20 cellular contexts compared by ENCODE assay signal in genomic region chr1:218472885-218473284, GRCh38.
DNase-seq lines count a peak whose midpoint lies in the region; ATAC-seq, FAIRE-seq and TF ChIP-seq lines count a peak whose summit lies in the region.
"Had no signal": no experiment of that assay in that cellular context is flagged by ENCODE, and none has a peak within 500 bp of the region (broad histone marks: within the 10 kb centered on the region; RNA-seq: fewer than 3 reads in every experiment).

No MANE protein-coding gene starts in this region.

- no peak overlapping the region for H4K12ac ChIP-seq in trophoblast cell (ENCODE audit: low read depth, low read length)

- H3K4me2 ChIP-seq in astrocyte (ENCODE audit: low read length): no peak overlapping the region
- H3K4me2 ChIP-seq in trophoblast cell (ENCODE audit: low read length): no peak overlapping the region
- H3K4me2 ChIP-seq: SK-N-SH had no signal

- peak overlapping the region; percentile 47 for H2AK5ac ChIP-seq in trophoblast cell (ENCODE audit: low read length)

- peak overlapping the region; percentile 65 for H2BK12ac ChIP-seq in trophoblast cell (ENCODE audit: low read length)

- H3K9me3 ChIP-seq in Caco-2 (no peaks in the 10 kb centered on the region), astrocyte (ENCODE audit: insufficient read depth, low read depth, low read length) (no peaks in the 10 kb centered on the region), trophoblast cell (ENCODE audit: insufficient read depth, low read depth, low read length) (no peaks in the 10 kb centered on the region)
- H3K9me3 ChIP-seq: ascending aorta, SK-N-SH, tibial artery had no signal

- H3K4me3 Mint-ChIP-seq in Caco-2 (ENCODE audit: unreplicated experiment) (no peak overlapping the region), astrocyte (ENCODE audit: unreplicated experiment) (no peak overlapping the region)
- H3K4me3 Mint-ChIP-seq: activated naive CD4-positive, alpha-beta T cell treated with anti-CD3 and anti-CD28 coated beads, Interleukin-2, amount 10 ng/mL, durations not matched to agents 7 days and 5 days; activated T-cell treated with anti-CD3 and anti-CD28 coated beads, Interleukin-2, amount 50 U/mL, for 72 hours; natural killer cell treated with Interleukin-12 subunit alpha and Interleukin-12 subunit beta and Interleukin-15 and Interleukin-18, amount 100 ng/mL, for 72 hours; T-helper 2 cell treated with Interferon-gamma antibody and Interleukin-4, amounts not matched to agents 5 μg/mL and 100 μg/mL, for 36 hours had no signal

- H3K79me2 ChIP-seq in astrocyte (ENCODE audit: insufficient read depth, low read length): no peaks in the 10 kb centered on the region
- no peaks in the 10 kb centered on the region for H3K79me2 ChIP-seq in trophoblast cell (ENCODE audit: control insufficient read depth, insufficient read depth, low read length, poor library complexity)

- H3K9ac ChIP-seq in astrocyte (ENCODE audit: low read length) (no peak overlapping the region), trophoblast cell (ENCODE audit: low read length) (no peak overlapping the region)
- H3K9ac ChIP-seq: SK-N-SH had no signal

- H3K4ac ChIP-seq in trophoblast cell (ENCODE audit: low read depth, low read length): peak overlapping the region; percentile 52

- H3K4me3 ChIP-seq in Caco-2 (ENCODE audit: low read depth, low read length) (no peak overlapping the region), astrocyte (ENCODE audit: insufficient read depth, low read depth, low read length) (no peak overlapping the region), trophoblast cell (ENCODE audit: low read depth, low read length) (no peak overlapping the region)
- H3K4me3 ChIP-seq: ascending aorta, K562, tibial artery had no signal

- H2BK5ac ChIP-seq in trophoblast cell (ENCODE audit: low read depth, low read length, poor library complexity): no peak overlapping the region

- intact Hi-C loops in Caco-2 (cut with micrococcal nuclease; ENCODE audit: unreplicated experiment): no loop called here

- H2AFZ ChIP-seq in astrocyte (ENCODE audit: low read depth, low read length) (no peak overlapping the region), trophoblast cell (ENCODE audit: insufficient read depth, low read length, poor library complexity) (no peak overlapping the region)

- H3K23ac ChIP-seq in trophoblast cell (ENCODE audit: low read length): no peak overlapping the region

- CTCF ChIA-PET in Caco-2 (lab: Charles Lee): no interaction called here

- H3K27me3 Mint-ChIP-seq in Caco-2 (ENCODE audit: insufficient read depth, unreplicated experiment) (no peaks in the 10 kb centered on the region), astrocyte (ENCODE audit: low read depth, unreplicated experiment) (no peaks in the 10 kb centered on the region)
- H3K27me3 Mint-ChIP-seq: activated naive CD4-positive, alpha-beta T cell treated with anti-CD3 and anti-CD28 coated beads, Interleukin-2, amount 10 ng/mL, durations not matched to agents 7 days and 5 days; natural killer cell treated with Interleukin-12 subunit alpha and Interleukin-12 subunit beta and Interleukin-15 and Interleukin-18, amount 100 ng/mL, for 72 hours had no signal

- FAIRE-seq in astrocyte (lab: Jason Lieb, UNC): peak; percentile 43
- FAIRE-seq: K562 had no signal

- POLR2A ChIA-PET in Caco-2 (lab: Charles Lee): no interaction called here

- no peaks in the 10 kb centered on the region for H4K20me1 ChIP-seq in astrocyte (ENCODE audit: insufficient read depth, low read length)

- H3K79me1 ChIP-seq in trophoblast cell (ENCODE audit: low read length): peaks cover 8% of the 10 kb centered on the region

- DNase-seq in Caco-2 (no peak), astrocyte (ENCODE audit: low read depth) (no peak), trophoblast cell (no peak), cerebellar nuclear complex (lab: John Stamatoyannopoulos, UW) (no peak), substantia nigra (lab: John Stamatoyannopoulos, UW) (no peak)
- no peak for DNase-seq in stimulated activated naive CD4-positive, alpha-beta T cell treated with Interleukin-2 at 50 U/mL for 16 hours (lab: John Stamatoyannopoulos, UW)
- DNase-seq: activated naive CD4-positive, alpha-beta T cell treated with anti-CD3 and anti-CD28 coated beads, Interleukin-2, amount 10 ng/mL, durations not matched to agents 7 days and 5 days; activated T-cell treated with anti-CD3 and anti-CD28 coated beads, Interleukin-2, amount 50 U/mL, for 72 hours; AML-193; left cardiac atrium; NCI-H2029 treated with DMSO at 0.1 percent for 48 hours; NCI-H510A; RPMI8226; SK-N-SH; tibial artery had no signal

- no CpG with 5 or more reads among the region's 1 CpG for WGBS in trophoblast cell (ENCODE audit: extremely low coverage, insufficient coverage, insufficient read length)

- H3K27ac ChIP-seq in astrocyte (ENCODE audit: low read depth, low read length) (peak overlapping the region; percentile 69), trophoblast cell (ENCODE audit: low read depth, low read length) (no peak overlapping the region), substantia nigra (ENCODE audit: low read depth, low read length, poor library complexity, severe bottlenecking) (no peak overlapping the region)
- H3K27ac ChIP-seq: ascending aorta, tibial artery had no signal

- H3K4me1 Mint-ChIP-seq in Caco-2 (ENCODE audit: low read depth, unreplicated experiment) (peaks cover 8% of the 10 kb centered on the region), astrocyte (ENCODE audit: low read depth, unreplicated experiment) (peaks cover 42% of the 10 kb centered on the region)
- H3K4me1 Mint-ChIP-seq: activated naive CD4-positive, alpha-beta T cell treated with anti-CD3 and anti-CD28 coated beads, Interleukin-2, amount 10 ng/mL, durations not matched to agents 7 days and 5 days had no signal

- no TSS peak for BruUV-seq in Caco-2 (replicated peaks; lab: Mats Ljungman, UMichigan)

- H3K27me3 ChIP-seq in Caco-2 (replicated peaks; ENCODE audit: control insufficient read depth, insufficient read depth, low read length) (no peaks in the 10 kb centered on the region), astrocyte (ENCODE audit: insufficient read depth, low read length) (no peaks in the 10 kb centered on the region), trophoblast cell (ENCODE audit: insufficient read depth, low read length) (no peaks in the 10 kb centered on the region)
- H3K27me3 ChIP-seq: ascending aorta, tibial artery had no signal

- no peak overlapping the region for H3K18ac ChIP-seq in trophoblast cell (ENCODE audit: low read length)

- H3K9me3 Mint-ChIP-seq in Caco-2 (ENCODE audit: unreplicated experiment) (no peaks in the 10 kb centered on the region), astrocyte (ENCODE audit: unreplicated experiment) (no peaks in the 10 kb centered on the region)
- H3K9me3 Mint-ChIP-seq: activated naive CD4-positive, alpha-beta T cell treated with anti-CD3 and anti-CD28 coated beads, Interleukin-2, amount 10 ng/mL, durations not matched to agents 7 days and 5 days; T-helper 2 cell treated with Interferon-gamma antibody and Interleukin-4, amounts not matched to agents 5 μg/mL and 100 μg/mL, for 36 hours had no signal

- H3K27ac Mint-ChIP-seq in Caco-2 (ENCODE audit: unreplicated experiment): peak overlapping the region; percentile 64
- peak overlapping the region; percentile 59 for H3K27ac Mint-ChIP-seq in astrocyte (ENCODE audit: unreplicated experiment)
- H3K27ac Mint-ChIP-seq: activated naive CD4-positive, alpha-beta T cell treated with anti-CD3 and anti-CD28 coated beads, Interleukin-2, amount 10 ng/mL, durations not matched to agents 7 days and 5 days; activated T-cell treated with anti-CD3 and anti-CD28 coated beads, Interleukin-2, amount 50 U/mL, for 72 hours; natural killer cell treated with Interleukin-12 subunit alpha and Interleukin-12 subunit beta and Interleukin-15 and Interleukin-18, amount 100 ng/mL, for 72 hours; T-helper 2 cell treated with Interferon-gamma antibody and Interleukin-4, amounts not matched to agents 5 μg/mL and 100 μg/mL, for 36 hours had no signal

- H3K36me3 Mint-ChIP-seq in Caco-2 (ENCODE audit: insufficient read depth, unreplicated experiment) (no peaks in the 10 kb centered on the region), astrocyte (ENCODE audit: low read depth, unreplicated experiment) (no peaks in the 10 kb centered on the region)
- H3K36me3 Mint-ChIP-seq: activated naive CD4-positive, alpha-beta T cell treated with anti-CD3 and anti-CD28 coated beads, Interleukin-2, amount 10 ng/mL, durations not matched to agents 7 days and 5 days; natural killer cell treated with Interleukin-12 subunit alpha and Interleukin-12 subunit beta and Interleukin-15 and Interleukin-18, amount 100 ng/mL, for 72 hours had no signal

- H3K36me3 ChIP-seq in Caco-2 (ENCODE audit: control insufficient read depth, insufficient read depth, low read length) (no peaks in the 10 kb centered on the region), astrocyte (ENCODE audit: insufficient read depth, low read length) (no peaks in the 10 kb centered on the region), trophoblast cell (ENCODE audit: control insufficient read depth in 1 of 2, insufficient read depth in 2 of 2, low read length in 2 of 2) (no peaks in the 10 kb centered on the region)
- H3K36me3 ChIP-seq: ascending aorta, tibial artery had no signal

- H3K4me1 ChIP-seq in Caco-2: peaks cover 17% of the 10 kb centered on the region; the same call in 1 of the 2 replicates
- H3K4me1 ChIP-seq in astrocyte (ENCODE audit: insufficient read depth, low read length): peaks cover 27% of the 10 kb centered on the region
- H3K4me1 ChIP-seq in trophoblast cell (ENCODE audit: control insufficient read depth in 1 of 2, insufficient read depth in 2 of 2, low read length in 2 of 2): peaks cover 4 to 10% of the 10 kb centered on the region in 2 experiments

- peak overlapping the region; percentile 15 for H3K14ac ChIP-seq in trophoblast cell (ENCODE audit: low read length)

- no peak overlapping the region for H2BK120ac ChIP-seq in trophoblast cell (ENCODE audit: insufficient read depth, low read length, poor library complexity)

- ATAC-seq in HG03432 (IDR thresholded peaks at IDR 0.05; ENCODE audit: unreplicated experiment): peak; percentile 24
- ATAC-seq: K562; left cardiac atrium; natural killer cell treated with Interleukin-12 subunit alpha and Interleukin-12 subunit beta and Interleukin-15 and Interleukin-18, amount 100 ng/mL, for 72 hours had no signal

- H4K91ac ChIP-seq in trophoblast cell (ENCODE audit: low read depth, low read length): peak overlapping the region; percentile 5

- TF ChIP-seq CTCF in Caco-2 (IDR thresholded peaks at IDR 0.05; ENCODE audit: insufficient read depth in 1 of 2, low read depth in 1 of 2, low read length in 1 of 2, severe bottlenecking in 1 of 2, unreplicated experiment in 1 of 2) (no peak), astrocyte (IDR thresholded peaks at IDR 0.05; ENCODE audit: insufficient read depth, low read depth, low read length) (no peak)

- H4K8ac ChIP-seq in trophoblast cell (ENCODE audit: low read depth, low read length): peak overlapping the region; percentile 11
